8 cellular contexts compared by ENCODE assay signal in genomic region chr2:152189622-152190495, GRCh38. TPM values are rescaled to one million over a fixed set of nuclear protein-coding genes. Genes with fewer than 3 reads are reported as not detected.
DNase-seq lines count a peak whose midpoint lies in the region; ATAC-seq and TF ChIP-seq lines count a peak whose summit lies in the region.

No MANE protein-coding gene starts in this region.

- H3K4me2 ChIP-seq in hepatocyte = no peak overlapping the region

- 55% methylated on average over 8 of the region's 8 CpGs for WGBS in hepatocyte (ENCODE audit: low lambda C conversion rate, missing lambda C conversion rate)

- ATAC-seq in HG02678 (IDR thresholded peaks at IDR 0.05; ENCODE audit: unreplicated experiment) = peak; percentile 64
- ATAC-seq in stimulated activated naive B cell treated with anti-CD40 and anti-IgM and Interleukin-4, amounts not matched to agents 10 μg/mL and 1 μg/mL and 100 μg/mL, for 72 hours (replicated peaks) = peak; percentile 78 to 82

- H3K4me3 Mint-ChIP-seq in stimulated activated naive B cell treated with anti-CD40 and anti-IgM and Interleukin-4, amounts not matched to agents 10 μg/mL and 1 μg/mL and 100 μg/mL, for 72 hours = no peak overlapping the region

- H3K36me3 ChIP-seq in A673 (ENCODE audit: insufficient read depth, low read length, poor library complexity, severe bottlenecking) (no peaks in the 10 kb centered on the region), ascending aorta (no peaks in the 10 kb centered on the region), hepatocyte (replicated peaks; ENCODE audit: insufficient read depth, low read depth) (no peaks in the 10 kb centered on the region)

- H4K20me1 ChIP-seq in hepatocyte (ENCODE audit: insufficient read depth, poor library complexity, severe bottlenecking) = no peaks in the 10 kb centered on the region

- peaks cover 21 to 37% of the 10 kb centered on the region in 2 donors for H3K27me3 Mint-ChIP-seq in stimulated activated naive B cell treated with anti-CD40 and anti-IgM and Interleukin-4, amounts not matched to agents 10 μg/mL and 1 μg/mL and 100 μg/mL, for 72 hours

- no TSS peak for BruUV-seq in A673 (replicated peaks; lab: Mats Ljungman, UMichigan)

- intact Hi-C loops in A673 (cut with micrococcal nuclease; ENCODE audit: unreplicated experiment) (loop anchor here (1.0 to 5.0 kb wide), 3 partner anchors 367 to 445 kb away; no protein-coding TSS in a partner anchor), ascending aorta (cut with DNase I) (loop anchor here (2.0 to 5.0 kb wide), 3 partner anchors 147 to 445 kb away; partner anchors contain the start of gene FMNL2)

- H3K9me3 ChIP-seq in A673 (ENCODE audit: low read depth, low read length, poor library complexity, severe bottlenecking) (no peaks in the 10 kb centered on the region), ascending aorta (no peaks in the 10 kb centered on the region), hepatocyte (ENCODE audit: low read depth) (no peaks in the 10 kb centered on the region)

- H3K79me2 ChIP-seq in hepatocyte = no peaks in the 10 kb centered on the region

- H3K27me3 ChIP-seq in A673 (replicated peaks; ENCODE audit: insufficient read depth, low read depth, low read length, poor library complexity) = no peaks in the 10 kb centered on the region
- H3K27me3 ChIP-seq in ascending aorta = no peaks in the 10 kb centered on the region
- H3K27me3 ChIP-seq in hepatocyte = no peaks in the 10 kb centered on the region

- H3K27ac ChIP-seq in A673 (ENCODE audit: low read depth, low read length, poor library complexity, severe bottlenecking) (no peak overlapping the region), ascending aorta (no peak overlapping the region), hepatocyte (no peak overlapping the region)

- H3K4me1 ChIP-seq in A673 (ENCODE audit: insufficient read depth, low read length, poor library complexity, severe bottlenecking) = no peaks in the 10 kb centered on the region
- H3K4me1 ChIP-seq in ascending aorta = no peaks in the 10 kb centered on the region
- no peaks in the 10 kb centered on the region for H3K4me1 ChIP-seq in hepatocyte (ENCODE audit: insufficient read depth)

- no peak overlapping the region for H2AFZ ChIP-seq in hepatocyte

- peaks cover 0 to 2% of the 10 kb centered on the region in 2 donors for H3K36me3 Mint-ChIP-seq in stimulated activated naive B cell treated with anti-CD40 and anti-IgM and Interleukin-4, amounts not matched to agents 10 μg/mL and 1 μg/mL and 100 μg/mL, for 72 hours

- H3K4me1 Mint-ChIP-seq in stimulated activated naive B cell treated with anti-CD40 and anti-IgM and Interleukin-4, amounts not matched to agents 10 μg/mL and 1 μg/mL and 100 μg/mL, for 72 hours = no peaks in the 10 kb centered on the region

- TF ChIP-seq CTCF in A673 (conservative IDR thresholded peaks at IDR 0.05; ENCODE audit: low read depth, low read length) (peak; percentile 89), GM10248 (IDR thresholded peaks at IDR 0.05; ENCODE audit: control extremely low read depth, extremely low read depth, low read depth, missing control alignments) (peak; percentile 79), ascending aorta (IDR thresholded peaks at IDR 0.05) (peak; percentile 75 to 88 (median 88)), hepatocyte (IDR thresholded peaks at IDR 0.05; ENCODE audit: poor library complexity) (peak; percentile 89)

- POLR2A ChIA-PET in A673 (lab: Charles Lee; ENCODE audit: low non-redundant PET) = no interaction called here
- POLR2A ChIA-PET in GM10248 (lab: Yijun Ruan, JAX) = no interaction called here

- H3K9me2 ChIP-seq in hepatocyte (replicated peaks; ENCODE audit: insufficient read depth) = no peaks in the 10 kb centered on the region

- H3K4me3 ChIP-seq in A673 (ENCODE audit: low read depth, low read length, poor library complexity, severe bottlenecking) = no peak overlapping the region
- no peak overlapping the region for H3K4me3 ChIP-seq in ascending aorta
- no peak overlapping the region for H3K4me3 ChIP-seq in hepatocyte

- peak; percentile 84 for DNase-seq in A673 (ENCODE audit: low spot score)
- DNase-seq in GM10248 (ENCODE audit: extremely low spot score) = peak; percentile 48
- peak; percentile 63 for DNase-seq in NCI-H2171 treated with DMSO at 0.1 percent for 48 hours (lab: John Stamatoyannopoulos, UW)
- no peak for DNase-seq in ascending aorta (ENCODE audit: low spot score in 2 of 2)
- peak; percentile 64 for DNase-seq in hepatocyte (ENCODE audit: low spot score)
- DNase-seq in stimulated activated naive B cell treated with anti-CD40 and anti-IgM and Interleukin-4, amounts not matched to agents 10 μg/mL and 1 μg/mL and 100 μg/mL, for 72 hours = no peak
- DNase-seq in OCI-M2 (lab: John Stamatoyannopoulos, UW; ENCODE audit: unreplicated experiment) = no peak

- H3K27ac Mint-ChIP-seq in stimulated activated naive B cell treated with anti-CD40 and anti-IgM and Interleukin-4, amounts not matched to agents 10 μg/mL and 1 μg/mL and 100 μg/mL, for 72 hours = no peak overlapping the region

- H3K9me3 Mint-ChIP-seq in stimulated activated naive B cell treated with anti-CD40 and anti-IgM and Interleukin-4, amounts not matched to agents 10 μg/mL and 1 μg/mL and 100 μg/mL, for 72 hours = peaks cover 0 to 2% of the 10 kb centered on the region in 2 donors

- CTCF ChIA-PET in A673 (lab: Charles Lee) = no interaction called here
- CTCF ChIA-PET in GM10248 (lab: Yijun Ruan, JAX) = interaction anchor here (0.6 to 2.4 kb wide), 16 partner anchors 10 to 553 kb away, joined by 3 to 50 read pairs (median 4); partner anchors contain the start of genes ARL6IP6, PRPF40A and STAM2

RNA-seq across cellular contexts. Expression of gene STAM2, which starts 14.3 kb away (rescaled TPM):
- total RNA-seq in A673 (2021) (21.3 and 28.1 TPM in 2 replicates), ascending aorta (4.0 TPM), hepatocyte (40.1 and 41.0 TPM in 2 replicates)
- polyA plus RNA-seq in hepatocyte = 9.9 and 13.1 TPM in 2 replicates

Comparison
In these comparisons a context has a peak if more than half of its experiments do, and no peak if none do; other contexts are left out.
1. DNase-seq: peak in A673 (single experiment), GM10248 (single experiment), NCI-H2171 treated with DMSO at 0.1 percent for 48 hours (single experiment) and hepatocyte (single experiment); none in ascending aorta (0 of 2), stimulated activated naive B cell treated with anti-CD40 and anti-IgM and Interleukin-4, amounts not matched to agents 10 μg/mL and 1 μg/mL and 100 μg/mL, for 72 hours (single experiment) and OCI-M2 (single experiment).
2. Peak in every context shown above with its lines, with median percentiles within 50 percentile points of each other: CTCF ChIP-seq.